In the genomic region with DNA sequence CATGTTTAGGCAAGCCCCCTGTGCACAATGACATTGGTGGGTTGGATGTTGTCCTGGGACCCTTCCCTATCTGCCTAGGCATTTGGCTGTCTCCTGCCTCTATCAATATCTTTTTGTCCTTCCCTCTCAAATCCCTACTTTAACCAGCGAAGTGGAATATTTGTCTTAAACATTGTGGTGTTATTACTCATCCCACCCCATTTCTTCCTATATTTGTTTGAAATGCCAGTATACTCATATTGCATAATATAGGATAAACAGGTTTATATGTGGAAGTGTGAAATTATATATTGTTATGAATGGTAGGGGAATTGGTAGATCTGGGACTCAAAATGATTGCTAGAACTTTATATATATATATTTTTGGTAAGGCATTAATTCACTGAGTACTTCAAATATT, we compare ENCODE assay signal across 1 cellular context.
TF ChIP-seq lines count a peak whose summit lies in the region.

No MANE protein-coding gene starts in this region.

TF ChIP-seq in A549, 52 proteins besides CTCF, POLR2A, EP300 and RAD21 (continued from another document):
- TF ChIP-seq, protein P1, sequence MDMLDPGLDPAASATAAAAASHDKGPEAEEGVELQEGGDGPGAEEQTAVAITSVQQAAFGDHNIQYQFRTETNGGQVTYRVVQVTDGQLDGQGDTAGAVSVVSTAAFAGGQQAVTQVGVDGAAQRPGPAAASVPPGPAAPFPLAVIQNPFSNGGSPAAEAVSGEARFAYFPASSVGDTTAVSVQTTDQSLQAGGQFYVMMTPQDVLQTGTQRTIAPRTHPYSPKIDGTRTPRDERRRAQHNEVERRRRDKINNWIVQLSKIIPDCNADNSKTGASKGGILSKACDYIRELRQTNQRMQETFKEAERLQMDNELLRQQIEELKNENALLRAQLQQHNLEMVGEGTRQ (IDR thresholded peaks at IDR 0.05): no peak
- TF ChIP-seq ZNF302 (CRISPR knock-in tag; IDR thresholded peaks at IDR 0.05) (no peak), JUNB (IDR thresholded peaks at IDR 0.05) (no peak), HEYL (CRISPR knock-in tag; IDR thresholded peaks at IDR 0.05) (no peak), CBX8 (IDR thresholded peaks at IDR 0.05) (no peak), ZFP36 (IDR thresholded peaks at IDR 0.05; ENCODE audit: borderline replicate concordance, partially characterized antibody) (no peak), RNF2 (IDR thresholded peaks at IDR 0.05; ENCODE audit: borderline replicate concordance, low read depth) (no peak), RFX5 (IDR thresholded peaks at IDR 0.05) (no peak), RARB (CRISPR knock-in tag; IDR thresholded peaks at IDR 0.05) (no peak), FOSB (CRISPR knock-in tag; IDR thresholded peaks at IDR 0.05) (no peak), NR3C1 (IDR thresholded peaks at IDR 0.05) (no peak), HOXB13 (CRISPR knock-in tag; IDR thresholded peaks at IDR 0.05; ENCODE audit: low read depth) (no peak), HOXB5 (CRISPR knock-in tag; IDR thresholded peaks at IDR 0.05) (no peak), NFE2L2 (conservative IDR thresholded peaks at IDR 0.05; ENCODE audit: low read length) (no peak)
- TF ChIP-seq, protein P2, sequence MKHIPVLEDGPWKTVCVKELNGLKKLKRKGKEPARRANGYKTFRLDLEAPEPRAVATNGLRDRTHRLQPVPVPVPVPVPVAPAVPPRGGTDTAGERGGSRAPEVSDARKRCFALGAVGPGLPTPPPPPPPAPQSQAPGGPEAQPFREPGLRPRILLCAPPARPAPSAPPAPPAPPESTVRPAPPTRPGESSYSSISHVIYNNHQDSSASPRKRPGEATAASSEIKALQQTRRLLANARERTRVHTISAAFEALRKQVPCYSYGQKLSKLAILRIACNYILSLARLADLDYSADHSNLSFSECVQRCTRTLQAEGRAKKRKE (CRISPR knock-in tag; IDR thresholded peaks at IDR 0.05; ENCODE audit: low read depth): no peak
- TF ChIP-seq, protein P3, sequence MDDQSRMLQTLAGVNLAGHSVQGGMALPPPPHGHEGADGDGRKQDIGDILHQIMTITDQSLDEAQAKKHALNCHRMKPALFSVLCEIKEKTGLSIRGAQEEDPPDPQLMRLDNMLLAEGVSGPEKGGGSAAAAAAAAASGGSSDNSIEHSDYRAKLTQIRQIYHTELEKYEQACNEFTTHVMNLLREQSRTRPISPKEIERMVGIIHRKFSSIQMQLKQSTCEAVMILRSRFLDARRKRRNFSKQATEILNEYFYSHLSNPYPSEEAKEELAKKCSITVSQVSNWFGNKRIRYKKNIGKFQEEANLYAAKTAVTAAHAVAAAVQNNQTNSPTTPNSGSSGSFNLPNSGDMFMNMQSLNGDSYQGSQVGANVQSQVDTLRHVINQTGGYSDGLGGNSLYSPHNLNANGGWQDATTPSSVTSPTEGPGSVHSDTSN (IDR thresholded peaks at IDR 0.05): no peak
